ENCODE assay signal across 19 cellular contexts in genomic region chr17:27479838-27480237, GRCh38. TPM values are rescaled to one million over a fixed set of nuclear protein-coding genes. Genes with fewer than 3 reads are reported as not detected.
A peak's percentile ranks its signal among the peaks of the same experiment; 100 is the strongest.
DNase-seq lines count a peak whose midpoint lies in the region; ATAC-seq, FAIRE-seq and TF ChIP-seq lines count a peak whose summit lies in the region.
"Had no signal": no experiment of that assay in that cellular context is flagged by ENCODE, and none has a peak within 500 bp of the region (broad histone marks: within the 10 kb centered on the region; RNA-seq: fewer than 3 reads in every experiment).

No MANE protein-coding gene starts in this region.

- peaks cover 12% of the 10 kb centered on the region for H3K36me3 Mint-ChIP-seq in activated naive CD4-positive, alpha-beta T cell treated with anti-CD3 and anti-CD28 coated beads, Interleukin-2, amount 10 ng/mL, durations not matched to agents 7 days and 5 days
- peaks cover 8% of the 10 kb centered on the region for H3K36me3 Mint-ChIP-seq in activated CD8-positive, alpha-beta T cell treated with anti-CD3 and anti-CD28 coated beads for 36 hours (ENCODE audit: low read depth)
- H3K36me3 Mint-ChIP-seq: CD8-positive, alpha-beta T cell had no signal

- H4K20me1 ChIP-seq in H1 (replicated peaks in 1 of 2; ENCODE audit: control insufficient read depth in 1 of 2, insufficient read depth in 2 of 2, low read length in 2 of 2), result peaks cover 0 to 6% of the 10 kb centered on the region in 2 experiments

- DNase-seq in activated naive CD4-positive, alpha-beta T cell treated with anti-CD3 and anti-CD28 coated beads, Interleukin-2, amount 10 ng/mL, durations not matched to agents 7 days and 5 days, result no peak
- DNase-seq in activated naive CD4-positive, alpha-beta T cell treated with anti-CD3 and anti-CD28 coated beads, Interleukin-2, amount 50 U/mL, for 16 hours, result no peak
- no peak for DNase-seq in activated CD8-positive, alpha-beta T cell treated with anti-CD3 and anti-CD28 coated beads for 36 hours
- DNase-seq in H1 (ENCODE audit: low read depth in 1 of 2, low spot score in 2 of 2) (no peak), esophagus squamous epithelium (lab: John Stamatoyannopoulos, UW) (no peak), NCI-H524 (lab: John Stamatoyannopoulos, UW) (no peak), cerebellum (ENCODE audit: low spot score) (no peak)
- no peak for DNase-seq in stimulated activated naive CD8-positive, alpha-beta T cell treated with anti-CD3 and anti-CD28 coated beads, Interleukin-15, amount 100 ng/mL, for 72 hours
- DNase-seq: CD8-positive, alpha-beta T cell; DMS53; effector memory CD4-positive, alpha-beta T cell; left colon; NCI-H774; nephron progenitor cell; OCI-M1; SIG-M5; sigmoid colon; T-cell; tibial artery had no signal

- peaks cover 85% of the 10 kb centered on the region for H3K4me1 Mint-ChIP-seq in activated naive CD4-positive, alpha-beta T cell treated with anti-CD3 and anti-CD28 coated beads, Interleukin-2, amount 10 ng/mL, durations not matched to agents 7 days and 5 days
- H3K4me1 Mint-ChIP-seq in activated CD8-positive, alpha-beta T cell treated with anti-CD3 and anti-CD28 coated beads for 36 hours (ENCODE audit: low read depth), result peaks cover 73% of the 10 kb centered on the region
- peaks cover 90% of the 10 kb centered on the region for H3K4me1 Mint-ChIP-seq in stimulated activated naive CD8-positive, alpha-beta T cell treated with anti-CD3 and anti-CD28 coated beads, Interleukin-15, amount 100 ng/mL, for 72 hours

- H2BK20ac ChIP-seq in H1 (ENCODE audit: low read length), result no peak overlapping the region

- H3K9me3 Mint-ChIP-seq in activated naive CD4-positive, alpha-beta T cell treated with anti-CD3 and anti-CD28 coated beads, Interleukin-2, amount 10 ng/mL, durations not matched to agents 7 days and 5 days, result no peaks in the 10 kb centered on the region
- H3K9me3 Mint-ChIP-seq in activated CD8-positive, alpha-beta T cell treated with anti-CD3 and anti-CD28 coated beads for 36 hours, result no peaks in the 10 kb centered on the region
- no peaks in the 10 kb centered on the region for H3K9me3 Mint-ChIP-seq in stimulated activated naive CD8-positive, alpha-beta T cell treated with anti-CD3 and anti-CD28 coated beads, Interleukin-15, amount 100 ng/mL, for 72 hours
- H3K9me3 Mint-ChIP-seq: CD8-positive, alpha-beta T cell; nephron progenitor cell; T-cell had no signal

- no peak for TF ChIP-seq CTCF in activated CD8-positive, alpha-beta T cell treated with anti-CD3 and anti-CD28 coated beads for 36 hours (IDR thresholded peaks at IDR 0.05)
- TF ChIP-seq CTCF in H1 (IDR thresholded peaks at IDR 0.05; ENCODE audit: control extremely low read depth in 1 of 3, insufficient read depth in 1 of 3, low read depth in 1 of 3, low read length in 3 of 3) (no peak), esophagus squamous epithelium (IDR thresholded peaks at IDR 0.05) (no peak)

- H3K27ac ChIP-seq in H1 (ENCODE audit: low read depth, low read length), result no peak overlapping the region
- H3K27ac ChIP-seq in esophagus squamous epithelium, result no peak overlapping the region
- H3K27ac ChIP-seq: sigmoid colon, tibial artery had no signal

- H2BK5ac ChIP-seq in H1 (ENCODE audit: low read depth, low read length), result no peak overlapping the region; the same call in 1 of the 2 replicates

- no peak for FAIRE-seq in H1 (lab: Jason Lieb, UNC)

- H3K14ac ChIP-seq in H1 (ENCODE audit: insufficient read length), result no peak overlapping the region

- no peak overlapping the region for H4K5ac ChIP-seq in H1 (ENCODE audit: insufficient read length, low read depth, low read length)

- H2AK5ac ChIP-seq in H1 (ENCODE audit: low read depth, low read length), result peak overlapping the region; percentile 70; the same call in 1 of the 2 replicates

- H3K56ac ChIP-seq in H1 (replicated peaks; ENCODE audit: insufficient read length, low read depth, low read length), result no peak overlapping the region

- peak overlapping the region; percentile 13 for H3K4ac ChIP-seq in H1 (replicated peaks; ENCODE audit: insufficient read length, low read depth, low read length)

- no peaks in the 10 kb centered on the region for H3K23me2 ChIP-seq in H1 (ENCODE audit: low read depth, low read length)

- H4K8ac ChIP-seq in H1 (ENCODE audit: extremely low read depth, insufficient read depth, low read length), result no peak overlapping the region

- H3K4me3 ChIP-seq in H1 (ENCODE audit: extremely low read depth in 1 of 4, insufficient read depth in 2 of 4, low read depth in 3 of 4, low read length in 4 of 4), result no peak overlapping the region
- H3K4me3 ChIP-seq in esophagus squamous epithelium, result no peak overlapping the region
- H3K4me3 ChIP-seq: sigmoid colon, tibial artery had no signal

- no peak overlapping the region for H3K23ac ChIP-seq in H1 (ENCODE audit: insufficient read length)

- CTCF ChIA-PET in activated naive CD4-positive, alpha-beta T cell treated with anti-CD3 and anti-CD28 coated beads, Interleukin-2, amount 10 ng/mL, durations not matched to agents 7 days and 5 days (lab: Charles Lee), result interaction anchor here (0.6 to 2.9 kb wide), 3 partner anchors 13 to 79 kb away, joined by 3 to 10 read pairs (median 10); partner anchors contain the start of gene KSR1
- CTCF ChIA-PET in activated CD8-positive, alpha-beta T cell treated with anti-CD3 and anti-CD28 coated beads for 36 hours (lab: Charles Lee), result interaction anchor here (1.9 kb wide), 1 partner anchor 121 kb away, joined by 5 read pairs; no protein-coding TSS in a partner anchor
- CTCF ChIA-PET in H1 (lab: Charles Lee; ENCODE audit: partially characterized antibody), result interaction anchor here (0.6 to 1.5 kb wide), 5 partner anchors 12 to 38 kb away, joined by 3 to 5 read pairs (median 3); partner anchors contain the start of gene KSR1

- no peaks in the 10 kb centered on the region for H3K27me3 Mint-ChIP-seq in activated naive CD4-positive, alpha-beta T cell treated with anti-CD3 and anti-CD28 coated beads, Interleukin-2, amount 10 ng/mL, durations not matched to agents 7 days and 5 days
- no peaks in the 10 kb centered on the region for H3K27me3 Mint-ChIP-seq in activated CD8-positive, alpha-beta T cell treated with anti-CD3 and anti-CD28 coated beads for 36 hours
- H3K27me3 Mint-ChIP-seq in stimulated activated naive CD8-positive, alpha-beta T cell treated with anti-CD3 and anti-CD28 coated beads, Interleukin-15, amount 100 ng/mL, for 72 hours, result no peaks in the 10 kb centered on the region

- H3K9me3 ChIP-seq in H1 (ENCODE audit: insufficient read depth in 2 of 2, low read depth in 1 of 2, low read length in 1 of 2) (no peaks in the 10 kb centered on the region), esophagus squamous epithelium (no peaks in the 10 kb centered on the region)
- H3K9me3 ChIP-seq: sigmoid colon, tibial artery had no signal

- H2BK12ac ChIP-seq in H1 (ENCODE audit: low read depth, low read length), result no peak overlapping the region

- peak overlapping the region; percentile 26 to 34; a peak in 3 of 4 replicates for H3K4me2 ChIP-seq in H1 (ENCODE audit: insufficient read depth in 1 of 2, low read depth in 2 of 2, low read length in 2 of 2)

- POLR2A ChIA-PET in activated CD8-positive, alpha-beta T cell treated with anti-CD3 and anti-CD28 coated beads for 36 hours (lab: Charles Lee), result no interaction called here
- POLR2A ChIA-PET in H1 (lab: Charles Lee; ENCODE audit: partially characterized antibody), result interaction anchor here (1.1 kb wide), 1 partner anchor 9 kb away, joined by 3 read pairs; no protein-coding TSS in a partner anchor

- 0 out of 2 replicates have a peak overlapping the region, but pooled peaks have one; percentile 40 for H3K18ac ChIP-seq in H1 (ENCODE audit: extremely low read depth, low read length)

- H2BK15ac ChIP-seq in H1 (ENCODE audit: low read length), result no peak overlapping the region

- H3K4me1 ChIP-seq in H1 (replicated peaks in 1 of 4; ENCODE audit: control insufficient read depth in 3 of 4, insufficient read depth in 4 of 4, low read length in 3 of 4) (peaks cover 5 to 26% (median 12%) of the 10 kb centered on the region in 4 experiments; a peak in 6 of 7 replicates), esophagus squamous epithelium (peaks cover 13 to 51% (median 27%) of the 10 kb centered on the region in 3 donors)
- H3K4me1 ChIP-seq: tibial artery had no signal

- H3K27ac Mint-ChIP-seq in activated naive CD4-positive, alpha-beta T cell treated with anti-CD3 and anti-CD28 coated beads, Interleukin-2, amount 10 ng/mL, durations not matched to agents 7 days and 5 days, result peak overlapping the region; percentile 11
- H3K27ac Mint-ChIP-seq in activated CD8-positive, alpha-beta T cell treated with anti-CD3 and anti-CD28 coated beads for 36 hours, result peak overlapping the region; percentile 46
- peak overlapping the region; percentile 5 to 66 for H3K27ac Mint-ChIP-seq in stimulated activated naive CD8-positive, alpha-beta T cell treated with anti-CD3 and anti-CD28 coated beads, Interleukin-15, amount 100 ng/mL, for 72 hours
- H3K27ac Mint-ChIP-seq: CD8-positive, alpha-beta T cell; nephron progenitor cell; T-cell had no signal

- intact Hi-C loops in activated CD8-positive, alpha-beta T cell treated with anti-CD3 and anti-CD28 coated beads for 36 hours (cut with micrococcal nuclease), result loop anchor here (10.0 kb wide), 1 partner anchor 565 kb away; the partner anchor contains the start of gene NLK
- intact Hi-C loops in esophagus squamous epithelium (cut with DNase I), result no loop called here

- no peak overlapping the region for H2AFZ ChIP-seq in H1 (ENCODE audit: low read length)

- H3K79me2 ChIP-seq in H1 (ENCODE audit: control insufficient read depth in 1 of 2, insufficient read depth in 2 of 2, low read length in 2 of 2), result peaks cover 0 to 81% of the 10 kb centered on the region in 2 experiments; a peak in 3 of 4 replicates

- peak overlapping the region; percentile 34 for H4K91ac ChIP-seq in H1 (replicated peaks; ENCODE audit: insufficient read length, low read length)

- no peak overlapping the region for H2BK120ac ChIP-seq in H1 (replicated peaks; ENCODE audit: low read depth, low read length)

- H3K79me1 ChIP-seq in H1 (ENCODE audit: low read depth, low read length), result peaks cover 5% of the 10 kb centered on the region; the same call in 1 of the 2 replicates

- H3K27me3 ChIP-seq in H1 (replicated peaks in 1 of 4; ENCODE audit: control insufficient read depth in 3 of 4, extremely low read depth in 1 of 4, insufficient read depth in 3 of 4, low read length in 3 of 4) (no peaks in the 10 kb centered on the region), esophagus squamous epithelium (no peaks in the 10 kb centered on the region)
- H3K27me3 ChIP-seq: sigmoid colon, tibial artery had no signal

- no peak overlapping the region for H3K4me3 Mint-ChIP-seq in activated naive CD4-positive, alpha-beta T cell treated with anti-CD3 and anti-CD28 coated beads, Interleukin-2, amount 10 ng/mL, durations not matched to agents 7 days and 5 days
- H3K4me3 Mint-ChIP-seq in activated CD8-positive, alpha-beta T cell treated with anti-CD3 and anti-CD28 coated beads for 36 hours, result no peak overlapping the region
- H3K4me3 Mint-ChIP-seq in stimulated activated naive CD8-positive, alpha-beta T cell treated with anti-CD3 and anti-CD28 coated beads, Interleukin-15, amount 100 ng/mL, for 72 hours, result peak overlapping the region; percentile 41 to 42
- H3K4me3 Mint-ChIP-seq: CD8-positive, alpha-beta T cell; nephron progenitor cell; T-cell had no signal

- TF ChIP-seq POLR2A in H1 (IDR thresholded peaks at IDR 0.05; ENCODE audit: control extremely low read depth in 1 of 2, low read depth in 2 of 2, low read length in 2 of 2) (no peak), esophagus squamous epithelium (IDR thresholded peaks at IDR 0.05) (no peak)

- ATAC-seq in activated CD8-positive, alpha-beta T cell treated with anti-CD3 and anti-CD28 coated beads for 36 hours, result no peak
- ATAC-seq in stimulated activated naive CD8-positive, alpha-beta T cell treated with anti-CD3 and anti-CD28 coated beads, Interleukin-15, amount 100 ng/mL, for 72 hours, result no peak
- ATAC-seq: CD8-positive, alpha-beta T cell; left colon; T-cell had no signal

- 79% methylated on average over 3 of the region's 3 CpGs; no CpG with 5 or more reads in 1 of the 2 experiments for WGBS in H1 (ENCODE audit: extremely low coverage in 1 of 2, insufficient coverage in 1 of 2, insufficient read length in 1 of 2, insufficient replicate concordance in 2 of 2, low coverage in 1 of 2, low lambda C conversion rate in 2 of 2, missing lambda C conversion rate in 1 of 2), 2 experiments
- WGBS in esophagus squamous epithelium, 2 donors, result 94 to 100% methylated on average over 3 of the region's 3 CpGs

- H3K9ac ChIP-seq in H1 (replicated peaks in 1 of 4; ENCODE audit: extremely low read depth in 1 of 4, low read depth in 3 of 4, low read length in 3 of 4), result no peak overlapping the region

- H3K36me3 ChIP-seq in H1 (ENCODE audit: control insufficient read depth in 2 of 4, insufficient read depth in 4 of 4, low read length in 3 of 4) (no peaks in the 10 kb centered on the region), esophagus squamous epithelium (no peaks in the 10 kb centered on the region)
- H3K36me3 ChIP-seq: sigmoid colon, tibial artery had no signal

- no peak for TF ChIP-seq EP300 in H1 (IDR thresholded peaks at IDR 0.05; ENCODE audit: borderline replicate concordance in 1 of 2, low read depth in 2 of 2, low read length in 2 of 2)

- no peak for TF ChIP-seq RAD21 in H1 (IDR thresholded peaks at IDR 0.05 in 1 of 2, conservative IDR thresholded peaks at IDR 0.05 in 1 of 2; ENCODE audit: low read depth in 2 of 2, low read length in 2 of 2)

RNA-seq across cellular contexts. Expression of gene KSR1, which starts 23.6 kb away (rescaled TPM):
- total RNA-seq in activated CD8-positive, alpha-beta T cell treated with anti-CD3 and anti-CD28 coated beads for 36 hours, result 10 to 100 TPM; 53.9 to 58.2 TPM
- total RNA-seq in H1 (2021; fragmentation: NEBNext Ultra II Directional; extraction: Animal tissue kit (Norgen Biotek cat#: 25700)), result 33.9 and 34.7 TPM in 2 replicates
- 14.1 and 26.8 TPM in 2 replicates for polyA plus RNA-seq in H1 (2011; rRNA removed)
- 20.7 TPM for polyA plus RNA-seq in H1 (2011; cell fraction: cytosol; rRNA removed)
- polyA plus RNA-seq in H1 (2011; cell fraction: nucleus; rRNA removed), result 87.7 TPM
- polyA plus RNA-seq in H1 (2012, experiment 1 of 2), result 19.6 to 26.5 TPM (median 24.3 TPM) in 4 replicates
- polyA plus RNA-seq in H1 (2012, experiment 2 of 2), result 23.5 TPM
- polyA plus RNA-seq in H1 (2013, experiment 1 of 2), result 21.2 TPM
- 21.5 TPM for polyA plus RNA-seq in H1 (2013, experiment 2 of 2)
- polyA minus RNA-seq in H1 (2011; rRNA and poly(A)+ RNA removed), result 30.5 and 37.0 TPM in 2 replicates
- polyA minus RNA-seq in H1 (2011; cell fraction: cytosol; rRNA and poly(A)+ RNA removed), result 30.8 TPM
- 56.9 TPM for polyA minus RNA-seq in H1 (2011; cell fraction: nucleus; rRNA and poly(A)+ RNA removed)
- total RNA-seq in esophagus squamous epithelium, result 10 to 100 TPM; 22.3 to 32.4 (median 31.0) TPM
- total RNA-seq in cerebellum, result 43.8 TPM

Comparison
In these comparisons a context has a peak if more than half of its experiments do, and no peak if none do; other contexts are left out.
1. H3K4me3 Mint-ChIP-seq: peak in stimulated activated naive CD8-positive, alpha-beta T cell treated with anti-CD3 and anti-CD28 coated beads, Interleukin-15, amount 100 ng/mL, for 72 hours (2 of 2); none in activated naive CD4-positive, alpha-beta T cell treated with anti-CD3 and anti-CD28 coated beads, Interleukin-2, amount 10 ng/mL, durations not matched to agents 7 days and 5 days (single experiment) and activated CD8-positive, alpha-beta T cell treated with anti-CD3 and anti-CD28 coated beads for 36 hours (single experiment).
2. Peak in every context shown above with its lines, with median percentiles within 50 percentile points of each other: H3K27ac Mint-ChIP-seq.